33 cellular contexts compared by ENCODE assay signal in the genomic region with DNA sequence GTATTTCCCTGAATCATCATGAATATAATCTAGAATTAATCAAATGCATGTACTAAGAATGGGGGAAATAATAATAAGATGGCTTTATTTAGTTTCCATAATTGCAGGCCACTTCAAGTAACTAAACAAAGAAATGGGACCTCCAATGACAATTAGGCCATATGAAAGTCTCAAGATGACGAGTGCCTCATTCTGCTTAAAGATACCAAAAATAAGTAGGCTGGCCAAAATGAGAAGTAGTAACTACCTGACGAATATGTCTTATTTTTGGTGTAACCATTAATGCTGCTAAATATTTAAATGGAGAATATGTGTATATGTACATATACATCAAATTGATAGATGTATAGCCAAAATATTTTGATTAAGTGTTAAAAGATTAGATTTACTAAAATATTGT.
"Had no signal": no experiment of that assay in that cellular context is flagged by ENCODE, and none has a peak within 500 bp of the region (broad histone marks: within the 10 kb centered on the region; RNA-seq: fewer than 3 reads in every experiment).

No MANE protein-coding gene starts in this region.

- H3K9me3 ChIP-seq: adrenal gland, ascending aorta, body of pancreas, breast epithelium had no signal

- FAIRE-seq: astrocyte, bronchial epithelial cell, colon had no signal

- H3K27me3 ChIP-seq: adrenal gland, ascending aorta, body of pancreas, brain microvascular endothelial cell, breast epithelium, cardiac muscle cell had no signal

- H3K36me3 ChIP-seq: adrenal gland, ascending aorta, brain microvascular endothelial cell, breast epithelium, cardiac muscle cell had no signal

- H3K4me3 ChIP-seq: adrenal gland, ascending aorta, body of pancreas, breast epithelium, cardiac muscle cell had no signal

- H3K27ac ChIP-seq: adrenal gland, ascending aorta, body of pancreas, brain microvascular endothelial cell, breast epithelium, cardiac muscle cell had no signal

- H3K4me1 ChIP-seq: adrenal gland, ascending aorta, body of pancreas, breast epithelium had no signal

- ATAC-seq: activated naive CD4-positive, alpha-beta T cell treated with anti-CD3 and anti-CD28 coated beads, Interleukin-2, amount 50 U/mL, for 72 hours; activated naive CD8-positive, alpha-beta T cell treated with anti-CD3 and anti-CD28 coated beads, Interleukin-2, amount 50 U/mL, for 24 hours; activated T-cell treated with anti-CD3 and anti-CD28 coated beads, Interleukin-2, amount 50 U/mL, for 4 hours; activated T-cell treated with anti-CD3 and anti-CD28 coated beads, Interleukin-2, amount 50 U/mL, for 72 hours; activated T-helper 17 cell treated with anti-CD3 and anti-CD28 coated beads, Interleukin-2, amount 50 U/mL, for 72 hours; body of pancreas had no signal

- DNase-seq: activated effector memory CD4-positive, alpha-beta T cell treated with anti-CD3 and anti-CD28 coated beads, Interleukin-2, amount 50 U/mL, for 16 hours; activated effector memory CD4-positive, alpha-beta T cell treated with Interleukin-2 at 50 U/mL for 16 hours; activated gamma-delta T cell; activated gamma-delta T cell treated with Interleukin-2 at 50 U/mL for 16 hours; activated naive CD4-positive, alpha-beta T cell; activated naive CD4-positive, alpha-beta T cell treated with anti-CD3 and anti-CD28 coated beads for 36 hours; activated naive CD4-positive, alpha-beta T cell treated with anti-CD3 and anti-CD28 coated beads, Interleukin-2, amount 10 ng/mL, durations not matched to agents 7 days and 5 days; activated naive CD4-positive, alpha-beta T cell treated with anti-CD3 and anti-CD28 coated beads, Interleukin-2, amount 50 U/mL, for 16 hours; activated naive CD4-positive, alpha-beta T cell treated with Interleukin-2 at 50 U/mL for 16 hours; activated naive CD8-positive, alpha-beta T cell treated with anti-CD3 and anti-CD28 coated beads for 36 hours; activated naive CD8-positive, alpha-beta T cell treated with anti-CD3 and anti-CD28 coated beads, Interleukin-2, amount 10 ng/mL, durations not matched to agents 7 days and 5 days; activated naive CD8-positive, alpha-beta T cell treated with anti-CD3 and anti-CD28 coated beads, Interleukin-2, amount 50 U/mL, for 24 hours; activated T-cell treated with anti-CD3 and anti-CD28 coated beads, Interleukin-2, amount 50 U/mL, for 4 hours; activated T-cell treated with anti-CD3 and anti-CD28 coated beads, Interleukin-2, amount 50 U/mL, for 48 hours; activated T-cell treated with anti-CD3 and anti-CD28 coated beads, Interleukin-2, amount 50 U/mL, for 72 hours; adrenal gland; amniotic stem cell; amygdala; anterior cingulate cortex; aorta; body of pancreas; brain microvascular endothelial cell; caudate nucleus; central memory CD4-positive, alpha-beta T cell; cerebellar nuclear complex had no signal
